ENCODE assay signal across 1 cellular context in genomic region chr16:11618107-11618717, GRCh38.
TF ChIP-seq lines count a peak whose summit lies in the region.

No MANE protein-coding gene starts in this region.

TF ChIP-seq in K562, 482 proteins besides CTCF, POLR2A, EP300 and RAD21:
- no peak for TF ChIP-seq MAZ (CRISPR knock-in tag; conservative IDR thresholded peaks at IDR 0.05 in 1 of 2, IDR thresholded peaks at IDR 0.05 in 1 of 2)
TF ChIP-seq in K562: peak in this region for 0.
